Comparison of ENCODE assay signal across 2 cellular contexts in genomic region chr14:104919152-104919992, GRCh38.
A peak's percentile ranks its signal among the peaks of the same experiment; 100 is the strongest.
TF ChIP-seq lines count a peak whose summit lies in the region.
"Not testable (repeated sequence)": the region's sequence is repeated elsewhere in the genome, so short reads cannot be mapped to it uniquely, and the experiment has no call there.

No MANE protein-coding gene starts in this region.

TF ChIP-seq in HEK293, 187 proteins besides CTCF, POLR2A, EP300 and RAD21:
- TF ChIP-seq SETDB1 (IDR thresholded peaks at IDR 0.05; ENCODE audit: insufficient read length, low read length): peak; percentile 58
TF ChIP-seq in HEK293: peak in this region for 1; not testable (repeated sequence) for 186.

TF ChIP-seq in K562, 482 proteins besides CTCF, POLR2A, EP300 and RAD21:
- peak; percentile 81 for TF ChIP-seq NR2C1 (IDR thresholded peaks at IDR 0.05)
- peak; percentile 83 for TF ChIP-seq NR2C1 (tag; IDR thresholded peaks at IDR 0.05)
- TF ChIP-seq MGA (IDR thresholded peaks at IDR 0.05): peak; percentile 30; the same call in 1 of the 2 replicates
- TF ChIP-seq L3MBTL2 (IDR thresholded peaks at IDR 0.05): peak; percentile 25; the same call in 1 of the 2 replicates
- peak; percentile 81; the same call in 1 of the 2 replicates for TF ChIP-seq MTA3 (IDR thresholded peaks at IDR 0.05; ENCODE audit: borderline replicate concordance)
- not testable (repeated sequence) for TF ChIP-seq NR2C2 (CRISPR knock-in tag; IDR thresholded peaks at IDR 0.05)
- peak; percentile 58; the same call in 1 of the 2 replicates for TF ChIP-seq NR2C2 (tag; IDR thresholded peaks at IDR 0.05)
